Comparison of ENCODE assay signal across 9 cellular contexts in the genomic region with DNA sequence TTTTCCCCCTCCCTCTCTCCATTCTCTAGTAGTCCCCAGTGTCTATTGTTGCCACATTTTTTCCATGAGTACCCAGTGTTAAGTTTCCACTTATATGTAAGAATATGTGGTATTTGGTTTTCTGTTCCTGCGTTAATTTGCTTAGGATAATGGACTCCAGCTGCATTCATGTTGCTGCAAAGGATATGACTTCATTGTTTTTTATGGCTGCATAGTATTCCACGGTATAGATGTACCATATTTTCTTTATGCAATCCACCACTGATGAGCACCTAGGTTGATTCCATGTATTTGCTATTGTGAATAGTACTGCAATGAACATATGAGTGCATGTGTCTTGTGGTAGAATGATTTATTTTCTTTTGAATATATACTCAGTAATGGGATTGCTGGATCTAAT.
"Had no signal": no experiment of that assay in that cellular context is flagged by ENCODE, and none has a peak within 500 bp of the region (broad histone marks: within the 10 kb centered on the region; RNA-seq: fewer than 3 reads in every experiment).

No MANE protein-coding gene starts in this region.

- ATAC-seq: K562 had no signal

- FAIRE-seq: HTR-8/SVneo, K562 had no signal

- DNase-seq: GM23248, GOT3, H7, HCEC 1CT, HFFc6, IMR-90, KG1 had no signal

- H3K27ac ChIP-seq: GM23248 had no signal

- H3K4me3 ChIP-seq: GM23248, K562 had no signal
